ENCODE assay signal across 1 cellular context in the genomic region with DNA sequence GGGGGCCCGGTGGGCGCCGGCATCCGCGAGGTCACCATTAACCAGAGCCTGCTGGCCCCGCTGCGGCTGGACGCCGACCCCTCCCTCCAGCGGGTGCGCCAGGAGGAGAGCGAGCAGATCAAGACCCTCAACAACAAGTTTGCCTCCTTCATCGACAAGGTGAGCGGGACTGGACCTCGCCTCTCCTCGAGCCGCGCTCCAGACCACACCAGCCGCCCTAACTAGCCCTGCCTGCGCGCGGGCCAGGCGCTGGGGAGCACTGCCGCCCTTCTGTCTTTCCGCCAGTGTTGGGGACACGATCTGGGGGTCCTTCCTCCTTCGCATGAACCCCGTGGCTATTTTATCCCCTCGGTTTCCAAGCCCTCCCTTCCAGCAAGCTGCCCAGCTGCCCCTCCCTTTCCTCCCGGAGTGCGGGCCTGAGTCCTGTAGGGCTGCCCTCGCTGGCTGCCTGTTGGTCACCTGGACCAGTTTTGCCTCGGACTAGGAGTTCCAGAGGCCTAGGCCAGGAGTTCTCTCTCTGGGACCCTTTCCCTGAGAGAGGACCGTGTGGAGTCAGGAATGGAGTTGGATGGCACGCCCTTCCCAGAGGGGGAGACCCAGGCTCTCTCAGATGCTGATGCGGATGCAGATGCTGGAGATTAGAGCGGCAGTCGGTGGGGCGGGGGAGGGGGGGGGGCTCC.
TF ChIP-seq lines count a peak whose summit lies in the region.

No MANE protein-coding gene starts in this region.

TF ChIP-seq in H1, 55 proteins besides CTCF, POLR2A, EP300 and RAD21:
- TF ChIP-seq JUND (IDR thresholded peaks at IDR 0.05; ENCODE audit: low read length) (no peak), SP1 (IDR thresholded peaks at IDR 0.05; ENCODE audit: low read depth, low read length) (no peak), MAFK (IDR thresholded peaks at IDR 0.05; ENCODE audit: low read depth, low read length) (no peak), YY1 (IDR thresholded peaks at IDR 0.05; ENCODE audit: low read depth, low read length) (no peak), CBX5 (IDR thresholded peaks at IDR 0.05; ENCODE audit: low read depth, low read length) (no peak), SP2 (IDR thresholded peaks at IDR 0.05; ENCODE audit: low read length) (no peak), SUZ12 (IDR thresholded peaks at IDR 0.05; ENCODE audit: low read length) (peak; percentile 60; the same call in 1 of the 2 replicates), PHF8 (conservative IDR thresholded peaks at IDR 0.05; ENCODE audit: low read depth, low read length) (0 out of 2 replicates have a peak, but pooled peaks have one; percentile 14), SAP30 (IDR thresholded peaks at IDR 0.05; ENCODE audit: insufficient read depth, insufficient replicate concordance, low read length) (no peak), NANOG (IDR thresholded peaks at IDR 0.05; ENCODE audit: insufficient read depth, low read depth, low read length, poor library complexity, severe bottlenecking) (no peak), POLR2AphosphoS5 (IDR thresholded peaks at IDR 0.05; ENCODE audit: low read depth, low read length) (no peak), RFX5 (IDR thresholded peaks at IDR 0.05; ENCODE audit: borderline replicate concordance, low read depth, low read length) (no peak), EGR1 (IDR thresholded peaks at IDR 0.05; ENCODE audit: borderline replicate concordance, low read depth, low read length) (no peak), KDM4A (IDR thresholded peaks at IDR 0.05; ENCODE audit: low read depth, low read length, severe bottlenecking) (peak; percentile 79), BACH1 (IDR thresholded peaks at IDR 0.05; ENCODE audit: low read length) (no peak), SP4 (IDR thresholded peaks at IDR 0.05; ENCODE audit: low read length) (no peak), BRCA1 (IDR thresholded peaks at IDR 0.05; ENCODE audit: low read depth, low read length) (no peak), CHD1 (IDR thresholded peaks at IDR 0.05; ENCODE audit: low read depth, low read length) (no peak), SIN3A (conservative IDR thresholded peaks at IDR 0.05 in 1 of 2, IDR thresholded peaks at IDR 0.05 in 1 of 2; ENCODE audit: low read depth in 1 of 2, low read length in 2 of 2) (no peak), ASH2L (IDR thresholded peaks at IDR 0.05; ENCODE audit: low read length) (no peak), TEAD4 (IDR thresholded peaks at IDR 0.05; ENCODE audit: low read depth, low read length) (no peak), RBBP5 (IDR thresholded peaks at IDR 0.05; ENCODE audit: borderline replicate concordance, low read depth, low read length) (no peak), SIRT6 (IDR thresholded peaks at IDR 0.05; ENCODE audit: low read length) (no peak), BCL11A (IDR thresholded peaks at IDR 0.05; ENCODE audit: low read depth in 2 of 2, low read length in 2 of 2) (no peak), CHD2 (IDR thresholded peaks at IDR 0.05; ENCODE audit: low read length) (no peak), KDM5A (IDR thresholded peaks at IDR 0.05; ENCODE audit: low read length) (no peak), GTF2F1 (IDR thresholded peaks at IDR 0.05; ENCODE audit: borderline replicate concordance, low read depth, low read length) (no peak), CEBPB (IDR thresholded peaks at IDR 0.05; ENCODE audit: low read depth, low read length) (no peak), CTBP2 (IDR thresholded peaks at IDR 0.05; ENCODE audit: borderline replicate concordance, insufficient read depth, insufficient read length, low read length) (no peak), JUN (IDR thresholded peaks at IDR 0.05; ENCODE audit: low read depth, low read length) (no peak), HDAC6 (IDR thresholded peaks at IDR 0.05; ENCODE audit: low read depth, low read length) (no peak), CREB1 (IDR thresholded peaks at IDR 0.05) (no peak), HDAC2 (IDR thresholded peaks at IDR 0.05; ENCODE audit: borderline replicate concordance in 1 of 2, low read depth in 2 of 2, low read length in 2 of 2) (0 out of 4 replicates have a peak, but pooled peaks of 1 of the 2 experiments have one; percentile 27), KDM1A (IDR thresholded peaks at IDR 0.05; ENCODE audit: borderline replicate concordance, low read length) (no peak), CBX8 (IDR thresholded peaks at IDR 0.05; ENCODE audit: borderline replicate concordance, low read depth, low read length) (no peak), RXRA (IDR thresholded peaks at IDR 0.05; ENCODE audit: insufficient read depth, low read depth, low read length) (no peak), RNF2 (IDR thresholded peaks at IDR 0.05; ENCODE audit: borderline replicate concordance, low read depth, low read length, missing control alignments, poor library complexity, severe bottlenecking) (no peak), ZNF274 (IDR thresholded peaks at IDR 0.05; ENCODE audit: borderline replicate concordance, extremely low read depth, low read length) (no peak), TAF7 (optimal IDR thresholded peaks at IDR 0.05; ENCODE audit: borderline replicate concordance, low read depth, low read length) (no peak), TAF1 (IDR thresholded peaks at IDR 0.05; ENCODE audit: low read depth, low read length) (no peak), TCF12 (IDR thresholded peaks at IDR 0.05; ENCODE audit: low read depth, low read length) (no peak), NRF1 (IDR thresholded peaks at IDR 0.05; ENCODE audit: low read depth, low read length) (no peak), EZH2 (IDR thresholded peaks at IDR 0.05; ENCODE audit: low read depth, low read length, severe bottlenecking) (peak; percentile 46), SIX5 (IDR thresholded peaks at IDR 0.05; ENCODE audit: low read depth, low read length) (no peak), SRF (IDR thresholded peaks at IDR 0.05; ENCODE audit: low read depth, low read length) (no peak), TBP (IDR thresholded peaks at IDR 0.05; ENCODE audit: low read depth, low read length) (0 out of 2 replicates have a peak, but pooled peaks have one; percentile 14)
- TF ChIP-seq, protein P1, sequence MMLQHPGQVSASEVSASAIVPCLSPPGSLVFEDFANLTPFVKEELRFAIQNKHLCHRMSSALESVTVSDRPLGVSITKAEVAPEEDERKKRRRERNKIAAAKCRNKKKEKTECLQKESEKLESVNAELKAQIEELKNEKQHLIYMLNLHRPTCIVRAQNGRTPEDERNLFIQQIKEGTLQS (IDR thresholded peaks at IDR 0.05; ENCODE audit: insufficient read depth, low read depth, low read length), result no peak
- TF ChIP-seq, protein P2, sequence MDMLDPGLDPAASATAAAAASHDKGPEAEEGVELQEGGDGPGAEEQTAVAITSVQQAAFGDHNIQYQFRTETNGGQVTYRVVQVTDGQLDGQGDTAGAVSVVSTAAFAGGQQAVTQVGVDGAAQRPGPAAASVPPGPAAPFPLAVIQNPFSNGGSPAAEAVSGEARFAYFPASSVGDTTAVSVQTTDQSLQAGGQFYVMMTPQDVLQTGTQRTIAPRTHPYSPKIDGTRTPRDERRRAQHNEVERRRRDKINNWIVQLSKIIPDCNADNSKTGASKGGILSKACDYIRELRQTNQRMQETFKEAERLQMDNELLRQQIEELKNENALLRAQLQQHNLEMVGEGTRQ (IDR thresholded peaks at IDR 0.05; ENCODE audit: low read length), result no peak
- TF ChIP-seq, protein P3, sequence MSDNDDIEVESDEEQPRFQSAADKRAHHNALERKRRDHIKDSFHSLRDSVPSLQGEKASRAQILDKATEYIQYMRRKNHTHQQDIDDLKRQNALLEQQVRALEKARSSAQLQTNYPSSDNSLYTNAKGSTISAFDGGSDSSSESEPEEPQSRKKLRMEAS (IDR thresholded peaks at IDR 0.05), result no peak; the same call in 1 of the 2 replicates
- TF ChIP-seq, protein P4, sequence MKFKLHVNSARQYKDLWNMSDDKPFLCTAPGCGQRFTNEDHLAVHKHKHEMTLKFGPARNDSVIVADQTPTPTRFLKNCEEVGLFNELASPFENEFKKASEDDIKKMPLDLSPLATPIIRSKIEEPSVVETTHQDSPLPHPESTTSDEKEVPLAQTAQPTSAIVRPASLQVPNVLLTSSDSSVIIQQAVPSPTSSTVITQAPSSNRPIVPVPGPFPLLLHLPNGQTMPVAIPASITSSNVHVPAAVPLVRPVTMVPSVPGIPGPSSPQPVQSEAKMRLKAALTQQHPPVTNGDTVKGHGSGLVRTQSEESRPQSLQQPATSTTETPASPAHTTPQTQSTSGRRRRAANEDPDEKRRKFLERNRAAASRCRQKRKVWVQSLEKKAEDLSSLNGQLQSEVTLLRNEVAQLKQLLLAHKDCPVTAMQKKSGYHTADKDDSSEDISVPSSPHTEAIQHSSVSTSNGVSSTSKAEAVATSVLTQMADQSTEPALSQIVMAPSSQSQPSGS (IDR thresholded peaks at IDR 0.05; ENCODE audit: low read length), result no peak
- TF ChIP-seq, protein P5, sequence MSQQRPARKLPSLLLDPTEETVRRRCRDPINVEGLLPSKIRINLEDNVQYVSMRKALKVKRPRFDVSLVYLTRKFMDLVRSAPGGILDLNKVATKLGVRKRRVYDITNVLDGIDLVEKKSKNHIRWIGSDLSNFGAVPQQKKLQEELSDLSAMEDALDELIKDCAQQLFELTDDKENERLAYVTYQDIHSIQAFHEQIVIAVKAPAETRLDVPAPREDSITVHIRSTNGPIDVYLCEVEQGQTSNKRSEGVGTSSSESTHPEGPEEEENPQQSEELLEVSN (IDR thresholded peaks at IDR 0.05), result peak; percentile 66
